9 cellular contexts compared by ENCODE assay signal in genomic region chr11:63564785-63565350, GRCh38. TPM values are rescaled to one million over a fixed set of nuclear protein-coding genes. Genes with fewer than 3 reads are reported as not detected.
DNase-seq lines count a peak whose midpoint lies in the region; ATAC-seq and TF ChIP-seq lines count a peak whose summit lies in the region.
"Had no signal": no experiment of that assay in that cellular context is flagged by ENCODE, and none has a peak within 500 bp of the region (broad histone marks: within the 10 kb centered on the region; RNA-seq: fewer than 3 reads in every experiment).

No MANE protein-coding gene starts in this region.

- peak; percentile 14 for DNase-seq in DMS153 (lab: John Stamatoyannopoulos, UW)
- DNase-seq in MG63, result peak; percentile 41
- no peak for DNase-seq in central memory CD8-positive, alpha-beta T cell (ENCODE audit: low spot score in 2 of 2)
- no peak for DNase-seq in NCI-H524 treated with DMSO at 0.1 percent for 48 hours (lab: John Stamatoyannopoulos, UW)
- DNase-seq: activated CD4-positive, alpha-beta T cell treated with anti-CD3 and anti-CD28 coated beads for 1 hour; psoas muscle had no signal

- H3K27me3 ChIP-seq in MG63, result no peaks in the 10 kb centered on the region

- no peaks in the 10 kb centered on the region for H3K9me3 Mint-ChIP-seq in central memory CD8-positive, alpha-beta T cell
- no peaks in the 10 kb centered on the region for H3K9me3 Mint-ChIP-seq in nephron

- 0 out of 2 replicates have a peak, but pooled peaks cover 2% of the 10 kb centered on the region for H3K9me3 ChIP-seq in MG63
- H3K9me3 ChIP-seq: psoas muscle had no signal

- peak overlapping the region; percentile 86 for H3K27ac Mint-ChIP-seq in central memory CD8-positive, alpha-beta T cell (ENCODE audit: low read depth)
- H3K27ac Mint-ChIP-seq in nephron, result peak overlapping the region; percentile 25 to 78 (median 65)

- peaks cover 12% of the 10 kb centered on the region for H3K36me3 Mint-ChIP-seq in central memory CD8-positive, alpha-beta T cell (ENCODE audit: insufficient read depth)
- H3K36me3 Mint-ChIP-seq in nephron (ENCODE audit: low read depth), result no peaks in the 10 kb centered on the region

- no peak overlapping the region for H3K4me3 Mint-ChIP-seq in central memory CD8-positive, alpha-beta T cell
- no peak overlapping the region for H3K4me3 Mint-ChIP-seq in nephron

- H3K27me3 Mint-ChIP-seq in central memory CD8-positive, alpha-beta T cell, result no peaks in the 10 kb centered on the region
- H3K27me3 Mint-ChIP-seq in nephron (ENCODE audit: low read depth), result peaks cover 3% of the 10 kb centered on the region

- TF ChIP-seq CTCF in nephron (IDR thresholded peaks at IDR 0.05; ENCODE audit: unreplicated experiment in 3 of 3), result no peak

- no peaks in the 10 kb centered on the region for H3K36me3 ChIP-seq in MG63

- ATAC-seq in central memory CD8-positive, alpha-beta T cell (replicated peaks; ENCODE audit: extremely low read depth, poor library complexity, severe bottlenecking), result no peak
- no peak for ATAC-seq in HG03432 (IDR thresholded peaks at IDR 0.05; ENCODE audit: unreplicated experiment)
- no peak for ATAC-seq in GM21786 (IDR thresholded peaks at IDR 0.05; ENCODE audit: unreplicated experiment)
- ATAC-seq: psoas muscle had no signal

- no peak overlapping the region for H3K4me3 ChIP-seq in MG63
- H3K4me3 ChIP-seq: psoas muscle had no signal

- H3K4me1 Mint-ChIP-seq in central memory CD8-positive, alpha-beta T cell, result peaks cover 47% of the 10 kb centered on the region
- peaks cover 17% of the 10 kb centered on the region for H3K4me1 Mint-ChIP-seq in nephron

RNA-seq across cellular contexts. Expression of gene PLAAT2, which starts 1.7 kb away (rescaled TPM):
- not detected in 2 replicates for total RNA-seq in MG63 (2014; rRNA removed; shearing (Covaris generic); ENCODE audit: low replicate concordance)
- total RNA-seq: psoas muscle had no signal

RNA-seq across cellular contexts. Expression of gene PLAAT4, which starts 28.3 kb away (rescaled TPM):
- 33.9 and 56.1 TPM in 2 replicates for total RNA-seq in MG63 (2014; rRNA removed; shearing (Covaris generic); ENCODE audit: low replicate concordance)

RNA-seq across cellular contexts. Expression of gene PLAAT3, which starts 49.4 kb away (rescaled TPM):
- 13.6 and 28.8 TPM in 2 replicates for total RNA-seq in MG63 (2014; rRNA removed; shearing (Covaris generic); ENCODE audit: low replicate concordance)

RNA-seq across cellular contexts. Expression of gene LGALS12, which starts 59.0 kb away (rescaled TPM):
- total RNA-seq in MG63 (2014; rRNA removed; shearing (Covaris generic); ENCODE audit: low replicate concordance), result 1.5 and 2.0 TPM in 2 replicates

Comparison
In these comparisons a context has a peak if more than half of its experiments do, and no peak if none do; other contexts are left out.
1. DNase-seq: peak in DMS153 (single experiment) and MG63 (single experiment); none in central memory CD8-positive, alpha-beta T cell (0 of 2) and NCI-H524 treated with DMSO at 0.1 percent for 48 hours (single experiment).